10 cellular contexts compared by ENCODE assay signal in genomic region chr3:14440531-14441239, GRCh38. TPM values are rescaled to one million over a fixed set of nuclear protein-coding genes. Genes with fewer than 3 reads are reported as not detected.
A peak's percentile ranks its signal among the peaks of the same experiment; 100 is the strongest.
DNase-seq lines count a peak whose midpoint lies in the region; ATAC-seq and TF ChIP-seq lines count a peak whose summit lies in the region.
"Had no signal": no experiment of that assay in that cellular context is flagged by ENCODE, and none has a peak within 500 bp of the region (broad histone marks: within the 10 kb centered on the region; RNA-seq: fewer than 3 reads in every experiment).

No MANE protein-coding gene starts in this region.

- peaks cover 39% of the 10 kb centered on the region for H3K4me1 ChIP-seq in BLaER1

- peaks cover 87% of the 10 kb centered on the region for H4K20me1 ChIP-seq in BLaER1

- ATAC-seq in GM18868 (IDR thresholded peaks at IDR 0.05; ENCODE audit: unreplicated experiment) (peak; percentile 17), HG02642 (IDR thresholded peaks at IDR 0.05; ENCODE audit: poor library complexity, unreplicated experiment) (no peak)

- H3K4me2 ChIP-seq in BLaER1, result peak overlapping the region; percentile 48
- H3K4me2 ChIP-seq: smooth muscle cell had no signal

- H3K4me3 ChIP-seq in BLaER1 (no peak overlapping the region), kidney epithelial cell (ENCODE audit: low read depth, low read length) (no peak overlapping the region)
- H3K4me3 ChIP-seq: smooth muscle cell, suprapubic skin had no signal

- H3K27me3 ChIP-seq in BLaER1 (no peaks in the 10 kb centered on the region), kidney epithelial cell (ENCODE audit: control insufficient read depth, insufficient read depth, low read length) (no peaks in the 10 kb centered on the region)
- H3K27me3 ChIP-seq: suprapubic skin had no signal

- in situ Hi-C loops in GM13977 (cut with MboI; ENCODE audit: low pct_unique_long_range_greater_than_20kb, low sequenced_read_pairs, unreplicated experiment), result no loop called here

- no peaks in the 10 kb centered on the region for H3K9me3 ChIP-seq in BLaER1
- H3K9me3 ChIP-seq: suprapubic skin had no signal

- no peak overlapping the region for H3K9ac ChIP-seq in BLaER1

- DNase-seq in SK-N-DZ (ENCODE audit: low spot score) (peak; percentile 22), kidney epithelial cell (ENCODE audit: low read depth) (peak; percentile 56), activated gamma-delta T cell treated with Interleukin-2 at 50 U/mL for 16 hours (no peak), GM13977 (ENCODE audit: low spot score) (no peak), GM19238 (ENCODE audit: insufficient read length, low spot score) (no peak)

- H3K27ac ChIP-seq in BLaER1, result no peak overlapping the region
- H3K27ac ChIP-seq: suprapubic skin had no signal

- peaks cover 36% of the 10 kb centered on the region for H3K36me3 ChIP-seq in BLaER1
- H3K36me3 ChIP-seq in kidney epithelial cell (ENCODE audit: control insufficient read depth, insufficient read depth, low read length), result peaks cover 1% of the 10 kb centered on the region

- TF ChIP-seq CTCF in kidney epithelial cell (IDR thresholded peaks at IDR 0.05; ENCODE audit: insufficient read depth, low read length, poor library complexity, severe bottlenecking) (no peak), GM13977 (IDR thresholded peaks at IDR 0.05; ENCODE audit: extremely low read depth, insufficient read depth, missing control alignments) (no peak)

RNA-seq across cellular contexts. Expression of gene SLC6A6, which starts 38.3 kb away (rescaled TPM):
- 23.6 and 27.2 TPM in 2 replicates for polyA plus RNA-seq in SK-N-DZ (2014; cell fraction: cytosol; rRNA removed)
- polyA plus RNA-seq in SK-N-DZ (2014; cell fraction: nucleus; rRNA removed), result 49.9 and 68.9 TPM in 2 replicates
- total RNA-seq in kidney epithelial cell, result 3.8 and 4.1 TPM in 2 replicates

Comparison
In these comparisons a context has a peak if more than half of its experiments do, and no peak if none do; other contexts are left out.
1. DNase-seq: peak in SK-N-DZ (single experiment) and kidney epithelial cell (single experiment); none in activated gamma-delta T cell treated with Interleukin-2 at 50 U/mL for 16 hours (single experiment), GM13977 (single experiment) and GM19238 (single experiment).